In the genomic region with DNA sequence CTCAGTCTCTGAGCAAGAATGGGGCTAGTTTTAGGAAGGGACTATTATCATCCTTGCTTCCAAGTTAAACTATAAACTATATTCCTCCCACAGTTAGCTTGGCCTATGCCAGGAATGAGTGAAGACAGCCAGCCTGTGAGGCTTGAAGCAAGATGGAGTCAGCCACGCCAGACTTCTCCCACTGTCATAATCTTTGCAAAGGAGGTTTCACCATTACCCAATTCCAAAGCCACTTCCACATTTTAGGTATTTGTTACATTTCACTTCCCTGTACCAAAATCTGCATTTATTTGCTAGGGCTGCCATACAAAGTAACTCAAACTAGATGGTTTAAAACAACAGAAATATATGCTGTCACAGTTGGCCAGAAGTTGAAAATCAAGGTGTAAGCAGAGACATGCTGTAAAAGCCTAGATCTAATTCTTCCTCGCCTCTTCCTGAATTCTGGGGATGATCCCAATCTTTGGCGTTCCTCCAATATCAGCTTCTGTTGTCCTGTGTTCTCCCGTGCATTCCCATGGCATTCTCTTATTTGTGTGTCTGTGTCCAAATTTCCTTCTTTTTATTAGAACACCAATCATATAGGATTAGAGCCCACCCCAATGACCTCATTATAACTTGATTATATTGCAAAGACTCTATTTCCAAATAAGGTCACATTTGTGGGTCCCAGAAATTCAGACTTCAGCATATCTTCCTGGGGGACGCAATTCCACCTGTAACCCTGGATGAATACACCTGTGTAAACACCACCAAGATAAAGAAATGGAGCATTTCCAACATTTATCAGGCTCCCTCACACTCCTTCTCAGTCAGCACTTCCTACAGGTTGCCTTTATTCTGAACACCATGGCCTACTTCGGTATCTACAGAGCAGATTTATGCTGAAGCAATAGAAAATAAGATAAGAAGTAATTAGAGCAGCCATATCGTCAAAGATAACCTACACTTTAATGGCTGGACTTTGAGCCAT, we compare ENCODE assay signal across 15 cellular contexts.
DNase-seq lines count a peak whose midpoint lies in the region; ATAC-seq and TF ChIP-seq lines count a peak whose summit lies in the region.
"Had no signal": no experiment of that assay in that cellular context is flagged by ENCODE, and none has a peak within 500 bp of the region (broad histone marks: within the 10 kb centered on the region; RNA-seq: fewer than 3 reads in every experiment).

No MANE protein-coding gene starts in this region.

- intact Hi-C loops in CD4-positive, alpha-beta T cell (cut with DNase I, micrococcal nuclease): no loop called here

- no peak for ATAC-seq in CD4-positive, alpha-beta T cell (ENCODE audit: poor library complexity)
- no peak for ATAC-seq in GM18520 (IDR thresholded peaks at IDR 0.05; ENCODE audit: unreplicated experiment)

- H3K27ac Mint-ChIP-seq in CD4-positive, alpha-beta T cell: no peak overlapping the region

- no peaks in the 10 kb centered on the region for H3K36me3 Mint-ChIP-seq in CD4-positive, alpha-beta T cell (ENCODE audit: low read depth)

- H3K27ac ChIP-seq in CD4-positive, alpha-beta T cell (ENCODE audit: low read depth, low read length): no peak overlapping the region
- H3K27ac ChIP-seq: SK-N-MC, thoracic aorta had no signal

- CTCF ChIA-PET in CD4-positive, alpha-beta T cell (lab: Charles Lee): no interaction called here

- H3K4me1 Mint-ChIP-seq in CD4-positive, alpha-beta T cell (ENCODE audit: low read depth): no peaks in the 10 kb centered on the region

- H3K4me3 ChIP-seq in LNCaP clone FGC (ENCODE audit: low read depth, low read length) (no peak overlapping the region), BE2C (ENCODE audit: low read depth, low read length) (no peak overlapping the region)
- H3K4me3 ChIP-seq: SK-N-MC, thoracic aorta had no signal

- H3K9me3 Mint-ChIP-seq in CD4-positive, alpha-beta T cell: no peaks in the 10 kb centered on the region

- no peaks in the 10 kb centered on the region for H3K4me1 ChIP-seq in BE2C

- H3K27me3 ChIP-seq in CD4-positive, alpha-beta T cell (ENCODE audit: control insufficient read depth, insufficient read depth, low read length): no peaks in the 10 kb centered on the region
- H3K27me3 ChIP-seq in BE2C: no peaks in the 10 kb centered on the region

- POLR2A ChIA-PET in CD4-positive, alpha-beta T cell (lab: Charles Lee): no interaction called here

- peak; percentile 28 for DNase-seq in Ammon's horn (ENCODE audit: low spot score)
- DNase-seq in LNCaP clone FGC (ENCODE audit: low read depth): peak; percentile 96
- DNase-seq in NOMO-1 treated with DMSO at 0.1 percent for 48 hours (lab: John Stamatoyannopoulos, UW; ENCODE audit: unreplicated experiment): peak; percentile 66
- peak; percentile 3 for DNase-seq in midbrain (lab: John Stamatoyannopoulos, UW)
- no peak for DNase-seq in CD4-positive, alpha-beta T cell
- DNase-seq in NCI-H345 treated with DMSO at 0.1 percent for 48 hours (lab: John Stamatoyannopoulos, UW; ENCODE audit: unreplicated experiment): no peak
- no peak for DNase-seq in BE2C
- DNase-seq: activated gamma-delta T cell treated with Interleukin-2 at 50 U/mL for 16 hours; DND-41; effector CD4-positive, alpha-beta T cell; mesendoderm; NK-92 treated with Interleukin-12 subunit alpha and Interleukin-12 subunit beta, amount 100 ng/mL, for 24 hours had no signal

- no peak overlapping the region for H3K4me3 Mint-ChIP-seq in CD4-positive, alpha-beta T cell

- H3K27me3 Mint-ChIP-seq in CD4-positive, alpha-beta T cell: peaks cover 3% of the 10 kb centered on the region

- no peaks in the 10 kb centered on the region for H3K36me3 ChIP-seq in BE2C
- H3K36me3 ChIP-seq: thoracic aorta had no signal

- H3K9me3 ChIP-seq in CD4-positive, alpha-beta T cell (ENCODE audit: control insufficient read depth, low read length): no peaks in the 10 kb centered on the region
- no peaks in the 10 kb centered on the region for H3K9me3 ChIP-seq in BE2C
- H3K9me3 ChIP-seq: thoracic aorta had no signal

- TF ChIP-seq CTCF in LNCaP clone FGC (IDR thresholded peaks at IDR 0.05; ENCODE audit: control insufficient read depth, extremely low read depth, insufficient read depth) (no peak), BE2C (IDR thresholded peaks at IDR 0.05; ENCODE audit: low read depth, low read length) (no peak)
- TF ChIP-seq CTCF in CD4-positive, alpha-beta T cell (IDR thresholded peaks at IDR 0.05): no peak

Comparison
In these comparisons a context has a peak if more than half of its experiments do, and no peak if none do; other contexts are left out.
1. DNase-seq: peak in Ammon's horn (single experiment), LNCaP clone FGC (single experiment), NOMO-1 treated with DMSO at 0.1 percent for 48 hours (single experiment) and midbrain (single experiment); none in CD4-positive, alpha-beta T cell (0 of 10), NCI-H345 treated with DMSO at 0.1 percent for 48 hours (single experiment) and BE2C (single experiment).